8 cellular contexts compared by ENCODE assay signal in the genomic region with DNA sequence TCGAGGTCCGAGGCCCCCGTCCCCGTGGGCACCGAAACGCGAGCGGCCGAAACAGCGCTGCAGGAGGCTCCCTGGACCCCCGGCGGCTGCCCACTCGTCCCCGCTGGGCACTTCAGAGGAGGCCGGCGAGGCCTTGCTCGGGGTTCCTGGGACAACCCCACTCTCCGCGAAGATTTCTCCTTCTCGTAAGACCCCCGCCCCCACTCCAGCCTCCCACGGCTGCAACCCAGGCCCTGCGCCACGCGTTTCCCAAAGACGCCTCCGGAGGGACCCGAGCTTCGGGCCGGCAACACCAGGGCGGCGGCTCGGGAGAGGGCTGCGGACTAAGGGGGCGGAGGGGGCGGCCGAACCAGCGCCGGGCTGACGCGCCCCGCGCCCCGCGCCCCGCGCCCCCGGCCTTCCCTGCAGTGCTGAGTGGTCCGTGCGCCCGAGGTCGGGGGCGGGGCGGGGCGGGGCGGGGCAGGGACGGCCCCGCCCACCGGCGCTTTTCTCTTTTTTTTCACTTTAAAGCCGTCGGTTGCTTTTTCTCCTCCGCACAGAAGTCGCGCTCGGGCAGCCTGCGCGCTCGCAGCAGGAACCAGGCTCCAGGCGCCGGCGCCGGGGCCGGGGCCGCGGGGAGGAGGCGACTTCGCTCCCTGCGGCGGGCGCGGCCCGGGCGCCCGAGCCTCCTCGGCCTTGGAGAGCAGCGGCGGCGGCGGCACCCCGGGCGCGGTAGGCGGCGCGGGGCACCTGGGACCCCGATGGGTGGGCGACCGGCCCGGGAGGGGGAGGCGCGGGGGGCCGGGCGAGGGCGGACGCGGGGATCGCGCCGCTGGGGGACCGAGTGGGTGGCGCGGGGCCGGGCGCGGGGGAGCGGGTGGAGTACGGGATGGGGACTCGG. TPM values are rescaled to one million over a fixed set of nuclear protein-coding genes. Genes with fewer than 3 reads are reported as not detected.
DNase-seq lines count a peak whose midpoint lies in the region; ATAC-seq and TF ChIP-seq lines count a peak whose summit lies in the region.

Gene SPSB1 (plus strand): TSS at position 534 of the 880 bp plus-strand sequence. CDS start 62,998 bp downstream, outside the sequence.

- peaks cover 19% of the 10 kb centered on the region for H3K4me1 ChIP-seq in RWPE2 (ENCODE audit: insufficient read depth, poor library complexity, severe bottlenecking)
- peaks cover 3% of the 10 kb centered on the region for H3K4me1 ChIP-seq in neuron (ENCODE audit: insufficient read depth, low read length)
- peaks cover 22% of the 10 kb centered on the region for H3K4me1 ChIP-seq in thymus (ENCODE audit: control insufficient read depth, insufficient read depth, low read length)

- TF ChIP-seq CTCF in RWPE2 (IDR thresholded peaks at IDR 0.05; ENCODE audit: poor library complexity, severe bottlenecking) = no peak

- H3K36me3 ChIP-seq in RWPE2 (ENCODE audit: low read depth) (no peaks in the 10 kb centered on the region), neuron (ENCODE audit: insufficient read depth, low read length) (no peaks in the 10 kb centered on the region), thymus (ENCODE audit: control insufficient read depth, insufficient read depth) (no peaks in the 10 kb centered on the region)

- peak within 1 kb of the TSS; percentile 12 for H2AFZ ChIP-seq in neuron (ENCODE audit: low read depth, low read length)

- DNase-seq in ELF-1 (ENCODE audit: low read depth, low spot score) (peak; percentile 88), RWPE2 (ENCODE audit: low spot score) (no peak), germinal center (ENCODE audit: low spot score) (peak; percentile 77)
- peak; percentile 66 for DNase-seq in activated naive CD4-positive, alpha-beta T cell treated with Interleukin-2 at 50 U/mL for 16 hours

- 6% methylated on average over 118 of the region's 119 CpGs for WGBS in thymus

- H3K4me3 ChIP-seq in RWPE2 (ENCODE audit: severe bottlenecking) (peak within 1 kb of the TSS; percentile 91), neuron (ENCODE audit: low read length) (peak within 1 kb of the TSS; percentile 30), thymus (ENCODE audit: low read length) (peak within 1 kb of the TSS; percentile 89)

- H3K27ac ChIP-seq in RWPE2 (ENCODE audit: poor library complexity, severe bottlenecking) (peak within 1 kb of the TSS; percentile 67), thymus (ENCODE audit: low read depth) (peak within 1 kb of the TSS; percentile 84)

- no peaks in the 10 kb centered on the region for H3K27me3 ChIP-seq in RWPE2 (ENCODE audit: insufficient read depth, poor library complexity, severe bottlenecking)
- peaks cover 45% of the 10 kb centered on the region for H3K27me3 ChIP-seq in neuron (ENCODE audit: insufficient read depth, low read length)
- H3K27me3 ChIP-seq in thymus (ENCODE audit: control insufficient read depth, insufficient read depth) = peaks cover 4% of the 10 kb centered on the region

- peaks cover 7% of the 10 kb centered on the region for H3K9me3 ChIP-seq in RWPE2 (ENCODE audit: severe bottlenecking)
- H3K9me3 ChIP-seq in neuron (ENCODE audit: low read length) = peaks cover 3% of the 10 kb centered on the region
- H3K9me3 ChIP-seq in thymus (ENCODE audit: control insufficient read depth) = peaks cover 1% of the 10 kb centered on the region

- ATAC-seq in HG03520 (IDR thresholded peaks at IDR 0.05; ENCODE audit: unreplicated experiment) (peak; percentile 40), RWPE2 (ENCODE audit: low read depth) (peak; percentile 40), HG02970 (IDR thresholded peaks at IDR 0.05; ENCODE audit: low FRiP score, unreplicated experiment) (no peak)

RNA-seq across cellular contexts. Expression of gene SPSB1, which starts in this region (rescaled TPM):
- 12.9 TPM for polyA plus RNA-seq in thymus

Comparison
In these comparisons a context has a peak if more than half of its experiments do, and no peak if none do; other contexts are left out.
1. H3K4me3 ChIP-seq: peak in every context shown above with its lines; median percentile 91 in RWPE2; 89 in thymus; 30 in neuron.